Comparison of ENCODE assay signal across 27 cellular contexts in the genomic region with DNA sequence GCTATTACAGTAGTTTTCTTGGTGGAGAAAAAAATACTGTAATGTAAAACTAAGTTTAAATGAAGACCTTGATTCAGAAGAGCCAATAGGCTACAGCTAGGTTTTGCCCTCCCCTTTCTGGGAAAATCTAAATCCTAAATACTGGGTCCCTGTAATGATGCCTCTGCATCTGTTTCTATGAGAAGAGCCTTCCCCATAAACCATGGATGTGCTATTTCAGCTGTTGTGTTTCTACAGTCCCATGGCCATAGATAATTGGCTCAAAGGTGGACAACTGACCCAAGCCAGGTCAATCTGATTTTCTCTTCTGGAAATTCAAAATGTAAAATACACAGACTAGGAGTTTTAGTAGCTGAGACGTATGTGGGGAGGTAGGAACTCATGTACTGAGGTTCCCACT.
"Had no signal": no experiment of that assay in that cellular context is flagged by ENCODE, and none has a peak within 500 bp of the region (broad histone marks: within the 10 kb centered on the region; RNA-seq: fewer than 3 reads in every experiment).

No MANE protein-coding gene starts in this region.

- H3K4me3 ChIP-seq: stomach, suprapubic skin, testis, thoracic aorta, thyroid gland, tibial artery, tibial nerve, transverse colon, upper lobe of left lung, upper lobe of right lung, uterus, vagina had no signal

- DNase-seq: stimulated activated CD4-positive, alpha-beta T cell treated with anti-CD3 and anti-CD28 coated beads, Interleukin-2, amount 100 ng/mL, for 48 hours; stimulated activated CD4-positive, alpha-beta T cell treated with anti-CD3 and anti-CD28 coated beads, Interleukin-4, amount 100 ng/mL, for 1 hour; stimulated activated CD4-positive, alpha-beta T cell treated with anti-CD3 and anti-CD28 coated beads, Interleukin-4, amount 100 ng/mL, for 24 hours; stimulated activated CD4-positive, alpha-beta T cell treated with anti-CD3 and anti-CD28 coated beads, Interleukin-4, amount 100 ng/mL, for 4 hours; stimulated activated CD8-positive, alpha-beta memory T cell treated with anti-CD3 and anti-CD28 coated beads, Interleukin-4, amount 100 ng/mL, for 48 hours; stimulated activated naive B cell treated with anti-CD40 and anti-IgM and Interleukin-4, amounts not matched to agents 10 μg/mL and 1 μg/mL and 100 μg/mL, for 72 hours; stimulated activated naive CD4-positive, alpha-beta T cell; stimulated activated naive CD4-positive, alpha-beta T cell treated with Interleukin-2 at 50 U/mL for 16 hours; stimulated activated naive CD8-positive, alpha-beta T cell treated with anti-CD3 and anti-CD28 coated beads, Interleukin-15, amount 100 ng/mL, for 72 hours; stimulated activated naive CD8-positive, alpha-beta T cell treated with anti-CD3 and anti-CD28 coated beads, Interleukin-15, Interleukin-2, amounts not matched to agents 100 U/mL and 50 U/mL, for 24 hours; stomach; testis; thyroid gland; tibial artery; transverse colon; trophoblast cell; upper lobe of left lung; upper lobe of right lung; uterus had no signal

- H3K4me1 ChIP-seq: stomach, testis, thyroid gland, tibial artery, tibial nerve, transverse colon, upper lobe of left lung, upper lobe of right lung, uterus had no signal

- H3K27ac ChIP-seq: stomach, suprapubic skin, testis, thoracic aorta, thyroid gland, tibial artery, tibial nerve, transverse colon, upper lobe of left lung, upper lobe of right lung, uterus, vagina had no signal

- H3K9me3 ChIP-seq: suprapubic skin, testis, thyroid gland, uterus had no signal

- H3K4me3 Mint-ChIP-seq: stimulated activated effector memory CD8-positive, alpha-beta T cell treated with anti-CD3 and anti-CD28 coated beads, Interleukin-12 subunit alpha, Interleukin-12 subunit beta, amount 100 ng/mL, for 72 hours; stimulated activated memory B cell treated with anti-CD40 and anti-IgM and Interleukin-4, amounts not matched to agents 10 μg/mL and 1 μg/mL and 100 μg/mL, for 72 hours; stimulated activated naive B cell treated with anti-CD40 and anti-IgM and Interleukin-4, amounts not matched to agents 10 μg/mL and 1 μg/mL and 100 μg/mL, for 72 hours; stimulated activated naive CD8-positive, alpha-beta T cell treated with anti-CD3 and anti-CD28 coated beads, Interleukin-15, amount 100 ng/mL, for 72 hours; stimulated activated naive CD8-positive, alpha-beta T cell treated with anti-CD3 and anti-CD28 coated beads, Interleukin-15, Interleukin-2, amounts not matched to agents 100 ng/mL and 50 ng/mL, for 24 hours; type B pancreatic cell had no signal

- H3K9me3 Mint-ChIP-seq: stimulated activated effector memory CD8-positive, alpha-beta T cell treated with anti-CD3 and anti-CD28 coated beads, Interleukin-12 subunit alpha, Interleukin-12 subunit beta, amount 100 ng/mL, for 72 hours had no signal

- H3K27ac Mint-ChIP-seq: stimulated activated effector memory CD8-positive, alpha-beta T cell treated with anti-CD3 and anti-CD28 coated beads, Interleukin-12 subunit alpha, Interleukin-12 subunit beta, amount 100 ng/mL, for 72 hours; stimulated activated memory B cell treated with anti-CD40 and anti-IgM and Interleukin-4, amounts not matched to agents 10 μg/mL and 1 μg/mL and 100 μg/mL, for 72 hours; stimulated activated naive B cell treated with anti-CD40 and anti-IgM and Interleukin-4, amounts not matched to agents 10 μg/mL and 1 μg/mL and 100 μg/mL, for 72 hours; stimulated activated naive CD8-positive, alpha-beta T cell treated with anti-CD3 and anti-CD28 coated beads, Interleukin-15, amount 100 ng/mL, for 72 hours; stimulated activated naive CD8-positive, alpha-beta T cell treated with anti-CD3 and anti-CD28 coated beads, Interleukin-15, Interleukin-2, amounts not matched to agents 100 ng/mL and 50 ng/mL, for 24 hours; type B pancreatic cell had no signal

- H3K36me3 Mint-ChIP-seq: stimulated activated effector memory CD8-positive, alpha-beta T cell treated with anti-CD3 and anti-CD28 coated beads, Interleukin-12 subunit alpha, Interleukin-12 subunit beta, amount 100 ng/mL, for 72 hours; stimulated activated memory B cell treated with anti-CD40 and anti-IgM and Interleukin-4, amounts not matched to agents 10 μg/mL and 1 μg/mL and 100 μg/mL, for 72 hours; stimulated activated naive B cell treated with anti-CD40 and anti-IgM and Interleukin-4, amounts not matched to agents 10 μg/mL and 1 μg/mL and 100 μg/mL, for 72 hours had no signal

- H3K4me1 Mint-ChIP-seq: stimulated activated effector memory CD8-positive, alpha-beta T cell treated with anti-CD3 and anti-CD28 coated beads, Interleukin-12 subunit alpha, Interleukin-12 subunit beta, amount 100 ng/mL, for 72 hours; stimulated activated memory B cell treated with anti-CD40 and anti-IgM and Interleukin-4, amounts not matched to agents 10 μg/mL and 1 μg/mL and 100 μg/mL, for 72 hours; stimulated activated naive B cell treated with anti-CD40 and anti-IgM and Interleukin-4, amounts not matched to agents 10 μg/mL and 1 μg/mL and 100 μg/mL, for 72 hours; stimulated activated naive CD8-positive, alpha-beta T cell treated with anti-CD3 and anti-CD28 coated beads, Interleukin-15, amount 100 ng/mL, for 72 hours had no signal

- H3K27me3 Mint-ChIP-seq: stimulated activated memory B cell treated with anti-CD40 and anti-IgM and Interleukin-4, amounts not matched to agents 10 μg/mL and 1 μg/mL and 100 μg/mL, for 72 hours; stimulated activated naive B cell treated with anti-CD40 and anti-IgM and Interleukin-4, amounts not matched to agents 10 μg/mL and 1 μg/mL and 100 μg/mL, for 72 hours; stimulated activated naive CD8-positive, alpha-beta T cell treated with anti-CD3 and anti-CD28 coated beads, Interleukin-15, amount 100 ng/mL, for 72 hours; type B pancreatic cell had no signal

- H3K36me3 ChIP-seq: stomach, suprapubic skin, thoracic aorta, thyroid gland, tibial artery, tibial nerve, transverse colon, upper lobe of left lung, upper lobe of right lung, uterus, vagina had no signal

- H3K27me3 ChIP-seq: stomach, suprapubic skin, testis, thyroid gland, tibial artery, tibial nerve, transverse colon, upper lobe of left lung, upper lobe of right lung, uterus, vagina had no signal
